In the genomic region with DNA sequence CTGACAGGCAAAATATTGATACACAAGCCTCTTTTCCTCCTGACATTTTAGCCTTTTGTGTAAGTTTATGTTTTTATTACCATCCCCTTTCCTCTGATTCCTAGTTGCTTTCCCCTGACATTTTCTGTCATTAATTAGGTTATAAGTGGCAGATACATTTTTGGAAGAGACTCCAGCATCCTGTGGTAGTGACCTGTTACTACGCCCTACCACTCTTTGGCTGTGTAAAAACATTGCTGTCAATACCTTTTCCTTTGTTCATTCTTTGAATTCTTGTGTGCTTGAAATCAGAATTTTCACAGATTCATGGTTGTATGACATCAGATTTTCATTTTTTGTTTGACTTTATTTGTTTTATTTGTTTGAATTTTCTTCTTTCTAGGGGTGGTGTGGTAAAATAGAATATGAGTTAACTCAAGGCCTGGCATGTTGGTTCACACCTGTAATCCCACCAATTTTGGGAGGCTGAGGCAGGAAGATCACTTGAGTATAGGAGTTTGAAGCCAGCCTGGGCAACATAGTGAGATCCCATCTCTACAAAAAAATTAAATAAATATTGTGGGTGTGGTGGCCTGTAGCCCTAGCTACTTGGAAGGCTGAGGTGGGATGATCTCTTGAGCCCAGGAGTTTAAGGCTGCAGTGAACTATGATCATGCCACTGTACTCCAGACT, we compare ENCODE assay signal across 10 cellular contexts. TPM values are rescaled to one million over a fixed set of nuclear protein-coding genes. Genes with fewer than 3 reads are reported as not detected.
A peak's percentile ranks its signal among the peaks of the same experiment; 100 is the strongest.
DNase-seq lines count a peak whose midpoint lies in the region; ATAC-seq and TF ChIP-seq lines count a peak whose summit lies in the region.
"Had no signal": no experiment of that assay in that cellular context is flagged by ENCODE, and none has a peak within 500 bp of the region (broad histone marks: within the 10 kb centered on the region; RNA-seq: fewer than 3 reads in every experiment).

No MANE protein-coding gene starts in this region.

- H3K23ac ChIP-seq in mesenchymal stem cell (ENCODE audit: low read length in 2 of 2): no peak overlapping the region

- 100% methylated on average over 1 of the region's 1 CpG for WGBS in mesenchymal stem cell

- H3K4me3 ChIP-seq in BE2C (ENCODE audit: low read depth, low read length) (no peak overlapping the region), GM12875 (ENCODE audit: low read depth, low read length) (no peak overlapping the region), mesenchymal stem cell (ENCODE audit: insufficient read depth in 1 of 2, low read depth in 1 of 2, low read length in 2 of 2) (no peak overlapping the region)
- H3K4me3 ChIP-seq: transverse colon had no signal

- H3K36me3 ChIP-seq in BE2C (peaks cover 8% of the 10 kb centered on the region; the same call in 1 of the 2 replicates), mesenchymal stem cell (ENCODE audit: control insufficient read depth in 1 of 2, insufficient read depth in 2 of 2, low read depth in 1 of 2, low read length in 2 of 2) (peaks cover 4 to 6% of the 10 kb centered on the region in 2 experiments)
- H3K36me3 ChIP-seq: transverse colon had no signal

- H3K27ac ChIP-seq in mesenchymal stem cell (ENCODE audit: low read length, poor library complexity, severe bottlenecking): peak overlapping the region; percentile 24
- H3K27ac ChIP-seq: transverse colon had no signal

- H2AK5ac ChIP-seq in mesenchymal stem cell (ENCODE audit: low read length, severe bottlenecking): no peak overlapping the region

- no peak overlapping the region for H2BK120ac ChIP-seq in mesenchymal stem cell (ENCODE audit: low read depth, low read length)

- no peak overlapping the region for H3K18ac ChIP-seq in mesenchymal stem cell (ENCODE audit: low read depth in 1 of 2, low read length in 2 of 2)

- TF ChIP-seq CTCF in BE2C (IDR thresholded peaks at IDR 0.05; ENCODE audit: low read depth, low read length) (peak; percentile 45), GM12875 (IDR thresholded peaks at IDR 0.05; ENCODE audit: borderline replicate concordance, insufficient read depth, low read depth, low read length) (peak; percentile 23; the same call in 1 of the 2 replicates)

- H2BK5ac ChIP-seq in mesenchymal stem cell (ENCODE audit: low read depth, low read length, poor library complexity, severe bottlenecking): no peak overlapping the region

- no peak overlapping the region for H2BK15ac ChIP-seq in mesenchymal stem cell (ENCODE audit: low read depth, poor library complexity, severe bottlenecking)

- no peaks in the 10 kb centered on the region for H3K79me1 ChIP-seq in mesenchymal stem cell (replicated peaks; ENCODE audit: low read length, poor library complexity, severe bottlenecking)

- no peak for ATAC-seq in HG03097 (IDR thresholded peaks at IDR 0.05; ENCODE audit: low FRiP score, unreplicated experiment)

- H3K14ac ChIP-seq in mesenchymal stem cell (ENCODE audit: low read length in 2 of 2): no peak overlapping the region

- H3K4me1 ChIP-seq in BE2C (peaks cover 4% of the 10 kb centered on the region; the same call in 1 of the 2 replicates), mesenchymal stem cell (ENCODE audit: control insufficient read depth, insufficient read depth, low read depth, low read length) (peaks cover 17% of the 10 kb centered on the region)

- H3K27me3 ChIP-seq in BE2C: no peaks in the 10 kb centered on the region
- H3K27me3 ChIP-seq in mesenchymal stem cell (ENCODE audit: control insufficient read depth in 1 of 2, insufficient read depth in 1 of 2, low read length in 2 of 2): no peaks in the 10 kb centered on the region
- H3K27me3 ChIP-seq: transverse colon had no signal

- H3K9ac ChIP-seq in mesenchymal stem cell (ENCODE audit: low read length): no peak overlapping the region

- no peak overlapping the region for H2AFZ ChIP-seq in mesenchymal stem cell (ENCODE audit: low read depth, low read length)

- no peak overlapping the region for H3K4ac ChIP-seq in mesenchymal stem cell (ENCODE audit: low read depth in 1 of 2, low read length in 2 of 2)

- DNase-seq in BE2C: no peak
- DNase-seq in astrocyte of the hippocampus (ENCODE audit: low read depth, low spot score): peak; percentile 24
- DNase-seq in mesenchymal stem cell: no peak
- DNase-seq in GM19238 (ENCODE audit: insufficient read length, low spot score): no peak
- no peak for DNase-seq in HK-2 (ENCODE audit: unreplicated experiment)
- no peak for DNase-seq in effector CD8-positive, alpha-beta T cell (lab: John Stamatoyannopoulos, UW)
- DNase-seq: NCI-H2029 treated with DMSO at 0.1 percent for 48 hours, transverse colon had no signal

- H3K9me3 ChIP-seq in BE2C (no peaks in the 10 kb centered on the region), mesenchymal stem cell (ENCODE audit: control insufficient read depth, low read length) (no peaks in the 10 kb centered on the region)
- H3K9me3 ChIP-seq: transverse colon had no signal

- H4K91ac ChIP-seq in mesenchymal stem cell (ENCODE audit: low read length): no peak overlapping the region

- H2BK12ac ChIP-seq in mesenchymal stem cell (ENCODE audit: low read length in 2 of 2): no peak overlapping the region

- no peak overlapping the region for H4K8ac ChIP-seq in mesenchymal stem cell (ENCODE audit: low read length)

- H3K4me2 ChIP-seq in mesenchymal stem cell (ENCODE audit: low read length, poor library complexity, severe bottlenecking): no peak overlapping the region

RNA-seq across cellular contexts. Expression of gene UBE2R2, which starts 43.4 kb away (rescaled TPM):
- polyA plus RNA-seq in BE2C (2012; ENCODE audit: insufficient read depth, insufficient read length, low read depth): 27.0 TPM
- polyA plus RNA-seq in mesenchymal stem cell (2013, experiment 1 of 2): 69.2 TPM
- 69.5 TPM for polyA plus RNA-seq in mesenchymal stem cell (2013, experiment 2 of 2)
